In genomic region chr19:49017041-49017665, GRCh38 we compare ENCODE assay signal across 10 cellular contexts. TPM values are rescaled to one million over a fixed set of nuclear protein-coding genes. Genes with fewer than 3 reads are reported as not detected.
DNase-seq lines count a peak whose midpoint lies in the region; ATAC-seq, FAIRE-seq and TF ChIP-seq lines count a peak whose summit lies in the region.
"Had no signal": no experiment of that assay in that cellular context is flagged by ENCODE, and none has a peak within 500 bp of the region (broad histone marks: within the 10 kb centered on the region; RNA-seq: fewer than 3 reads in every experiment).

Gene LHB (minus strand): TSS chr19:49017091. CDS start chr19:49017081, 10 bp downstream.

- H3K36me3 ChIP-seq in keratinocyte (ENCODE audit: control insufficient read depth in 2 of 2, extremely low read depth in 1 of 2, insufficient read depth in 2 of 2, low read length in 2 of 2) = peaks cover 0 to 14% of the 10 kb centered on the region in 2 experiments
- peaks cover 27% of the 10 kb centered on the region for H3K36me3 ChIP-seq in suprapubic skin

- no peaks in the 10 kb centered on the region for H3K9me3 ChIP-seq in keratinocyte (ENCODE audit: control insufficient read depth, low read depth, low read length)
- H3K9me3 ChIP-seq in suprapubic skin = no peaks in the 10 kb centered on the region

- H3K27me3 ChIP-seq in keratinocyte (ENCODE audit: control insufficient read depth, extremely low read depth, insufficient read depth, low read length) (peaks cover 11% of the 10 kb centered on the region), suprapubic skin (peaks cover 6% of the 10 kb centered on the region)

- peaks cover 14% of the 10 kb centered on the region for H3K27me3 Mint-ChIP-seq in activated CD8-positive, alpha-beta memory T cell treated with anti-CD3 and anti-CD28 coated beads, Interleukin-2, amount 10 ng/mL, durations not matched to agents 7 days and 5 days
- peaks cover 10% of the 10 kb centered on the region for H3K27me3 Mint-ChIP-seq in activated T-helper 2 cell treated with anti-CD3 and anti-CD28 coated beads, Interferon-gamma antibody, Interleukin-2, Interleukin-4, amounts not matched to agents 10 μg/mL and 5 μg/mL and 100 μg/mL, durations not matched to agents 14 hours and 24 hours and 36 hours (ENCODE audit: low read depth)

- H3K9me3 Mint-ChIP-seq in activated CD8-positive, alpha-beta memory T cell treated with anti-CD3 and anti-CD28 coated beads, Interleukin-2, amount 10 ng/mL, durations not matched to agents 7 days and 5 days (ENCODE audit: low read depth) = no peaks in the 10 kb centered on the region
- no peaks in the 10 kb centered on the region for H3K9me3 Mint-ChIP-seq in activated T-helper 2 cell treated with anti-CD3 and anti-CD28 coated beads, Interferon-gamma antibody, Interleukin-2, Interleukin-4, amounts not matched to agents 10 μg/mL and 5 μg/mL and 100 μg/mL, durations not matched to agents 14 hours and 24 hours and 36 hours

- dilution Hi-C loops in keratinocyte (cut with MboI; ENCODE audit: extremely low pct_ligation_motif_present, low sequenced_read_pairs) = no loop called here

- H3K9ac ChIP-seq in keratinocyte (ENCODE audit: control insufficient read depth, extremely low read depth, insufficient read depth, low read length) = no peak within 1 kb of the TSS

- no peak for TF ChIP-seq EP300 in suprapubic skin (IDR thresholded peaks at IDR 0.05)

- intact Hi-C loops in activated T-helper 2 cell treated with anti-CD3 and anti-CD28 coated beads, Interferon-gamma antibody, Interleukin-2, Interleukin-4, amounts not matched to agents 10 μg/mL and 5 μg/mL and 100 μg/mL, durations not matched to agents 14 hours and 24 hours and 36 hours (cut with micrococcal nuclease) = no loop called here

- TF ChIP-seq CTCF in keratinocyte (optimal IDR thresholded peaks at IDR 0.05 in 1 of 3, IDR thresholded peaks at IDR 0.05 in 1 of 3, conservative IDR thresholded peaks at IDR 0.05 in 1 of 3; ENCODE audit: extremely low read depth in 1 of 3, insufficient read depth in 2 of 3, low read length in 3 of 3) (no peak), suprapubic skin (IDR thresholded peaks at IDR 0.05) (no peak)

- H3K27ac Mint-ChIP-seq in activated CD8-positive, alpha-beta memory T cell treated with anti-CD3 and anti-CD28 coated beads, Interleukin-2, amount 10 ng/mL, durations not matched to agents 7 days and 5 days = no peak within 1 kb of the TSS
- no peak within 1 kb of the TSS for H3K27ac Mint-ChIP-seq in activated T-helper 2 cell treated with anti-CD3 and anti-CD28 coated beads, Interferon-gamma antibody, Interleukin-2, Interleukin-4, amounts not matched to agents 10 μg/mL and 5 μg/mL and 100 μg/mL, durations not matched to agents 14 hours and 24 hours and 36 hours

- no peak for DNase-seq in activated CD8-positive, alpha-beta memory T cell treated with anti-CD3 and anti-CD28 coated beads, Interleukin-2, amount 10 ng/mL, durations not matched to agents 7 days and 5 days
- DNase-seq in activated CD8-positive, alpha-beta memory T cell treated with anti-CD3 and anti-CD28 coated beads for 24 hours = no peak
- no peak for DNase-seq in activated T-helper 2 cell treated with anti-CD3 and anti-CD28 coated beads, Interferon-gamma antibody, Interleukin-2, Interleukin-4, amounts not matched to agents 10 μg/mL and 5 μg/mL and 100 μg/mL, durations not matched to agents 14 hours and 24 hours and 36 hours (ENCODE audit: low spot score)
- DNase-seq in keratinocyte (ENCODE audit: low read depth, low spot score) (no peak), suprapubic skin (ENCODE audit: low spot score in 2 of 2) (no peak), NCI-H1417 (lab: John Stamatoyannopoulos, UW) (no peak), HuH-7.5 (ENCODE audit: low spot score) (no peak)

- FAIRE-seq in keratinocyte (lab: Jason Lieb, UNC) = no peak

- WGBS in suprapubic skin = 88% methylated on average over 5 of the region's 17 CpGs

- H3K4me3 ChIP-seq in keratinocyte (ENCODE audit: control insufficient read depth in 2 of 3, extremely low read depth in 1 of 3, insufficient read depth in 2 of 3, low read depth in 1 of 3, low read length in 3 of 3) (peak within 1 kb of the TSS; percentile 14 to 56 (median 35)), suprapubic skin (peak within 1 kb of the TSS; percentile 54)

- H3K4me1 ChIP-seq in keratinocyte (ENCODE audit: control insufficient read depth, extremely low read depth, insufficient read depth, low read length) (peaks cover 18% of the 10 kb centered on the region), suprapubic skin (peaks cover 27% of the 10 kb centered on the region)

- H3K27ac ChIP-seq in keratinocyte (ENCODE audit: control insufficient read depth, insufficient read depth, low read length) = no peak within 1 kb of the TSS
- no peak within 1 kb of the TSS for H3K27ac ChIP-seq in suprapubic skin
- H3K27ac ChIP-seq: epithelial cell of prostate had no signal

- no peaks in the 10 kb centered on the region for H3K9me1 ChIP-seq in keratinocyte (ENCODE audit: control insufficient read depth, extremely low read depth, insufficient read depth, low read length)

- H3K79me2 ChIP-seq in keratinocyte (ENCODE audit: control insufficient read depth, insufficient read depth, low read length) = no peaks in the 10 kb centered on the region

- H3K36me3 Mint-ChIP-seq in activated CD8-positive, alpha-beta memory T cell treated with anti-CD3 and anti-CD28 coated beads, Interleukin-2, amount 10 ng/mL, durations not matched to agents 7 days and 5 days = peaks cover 6% of the 10 kb centered on the region
- peaks cover 21% of the 10 kb centered on the region for H3K36me3 Mint-ChIP-seq in activated T-helper 2 cell treated with anti-CD3 and anti-CD28 coated beads, Interferon-gamma antibody, Interleukin-2, Interleukin-4, amounts not matched to agents 10 μg/mL and 5 μg/mL and 100 μg/mL, durations not matched to agents 14 hours and 24 hours and 36 hours (ENCODE audit: low read depth)

- H3K4me2 ChIP-seq in keratinocyte (ENCODE audit: control insufficient read depth, extremely low read depth, insufficient read depth, low read depth, low read length) = peak within 1 kb of the TSS; percentile 81

- no peak within 1 kb of the TSS for H2AFZ ChIP-seq in keratinocyte (ENCODE audit: control insufficient read depth, low read length)

- peaks cover 34% of the 10 kb centered on the region for H3K4me1 Mint-ChIP-seq in activated CD8-positive, alpha-beta memory T cell treated with anti-CD3 and anti-CD28 coated beads, Interleukin-2, amount 10 ng/mL, durations not matched to agents 7 days and 5 days
- H3K4me1 Mint-ChIP-seq in activated T-helper 2 cell treated with anti-CD3 and anti-CD28 coated beads, Interferon-gamma antibody, Interleukin-2, Interleukin-4, amounts not matched to agents 10 μg/mL and 5 μg/mL and 100 μg/mL, durations not matched to agents 14 hours and 24 hours and 36 hours (ENCODE audit: low read depth) = peaks cover 20% of the 10 kb centered on the region

- H4K20me1 ChIP-seq in keratinocyte (ENCODE audit: control insufficient read depth, extremely low read depth, insufficient read depth, low read length) = no peaks in the 10 kb centered on the region

- CTCF ChIA-PET in activated CD8-positive, alpha-beta memory T cell treated with anti-CD3 and anti-CD28 coated beads, Interleukin-2, amount 10 ng/mL, durations not matched to agents 7 days and 5 days (lab: Charles Lee) = interaction anchor here (0.7 to 5.6 kb wide), 7 partner anchors 8 to 51 kb away, joined by 3 to 47 read pairs (median 4); partner anchors contain the start of genes GYS1 and RUVBL2

- peak within 1 kb of the TSS; percentile 65 for H3K4me3 Mint-ChIP-seq in activated CD8-positive, alpha-beta memory T cell treated with anti-CD3 and anti-CD28 coated beads, Interleukin-2, amount 10 ng/mL, durations not matched to agents 7 days and 5 days
- peak within 1 kb of the TSS; percentile 21 for H3K4me3 Mint-ChIP-seq in activated T-helper 2 cell treated with anti-CD3 and anti-CD28 coated beads, Interferon-gamma antibody, Interleukin-2, Interleukin-4, amounts not matched to agents 10 μg/mL and 5 μg/mL and 100 μg/mL, durations not matched to agents 14 hours and 24 hours and 36 hours (ENCODE audit: low read depth)

- ATAC-seq in activated CD8-positive, alpha-beta memory T cell treated with anti-CD3 and anti-CD28 coated beads, Interleukin-2, amount 10 ng/mL, durations not matched to agents 7 days and 5 days = no peak
- ATAC-seq in GM21381 (IDR thresholded peaks at IDR 0.05; ENCODE audit: unreplicated experiment) = no peak

- TF ChIP-seq POLR2A in suprapubic skin (IDR thresholded peaks at IDR 0.05) = no peak

RNA-seq across cellular contexts. Expression of gene LHB, which starts in this region (rescaled TPM):
- not detected for total RNA-seq in activated CD8-positive, alpha-beta memory T cell treated with anti-CD3 and anti-CD28 coated beads, Interleukin-2, amount 10 ng/mL, durations not matched to agents 7 days and 5 days
- total RNA-seq in activated T-helper 2 cell treated with anti-CD3 and anti-CD28 coated beads, Interferon-gamma antibody, Interleukin-2, Interleukin-4, amounts not matched to agents 10 μg/mL and 5 μg/mL and 100 μg/mL, durations not matched to agents 14 hours and 24 hours and 36 hours = 0.41 TPM in 1 of 2 replicates, not detected in the other
- 0.33 to 0.44 TPM in 2 of 3 replicates, not detected in the other for polyA plus RNA-seq in keratinocyte
- not detected for polyA plus RNA-seq in keratinocyte (2011; ENCODE audit: low read depth)
- not detected in 2 replicates for polyA plus RNA-seq in keratinocyte (2011; cell fraction: cytosol; rRNA removed)
- 0.96 and 2.1 TPM in 2 replicates for polyA plus RNA-seq in keratinocyte (2011; cell fraction: nucleus; rRNA removed)
- 0.37 and 0.73 TPM in 2 replicates for polyA plus RNA-seq in keratinocyte (2012; ENCODE audit: low replicate concordance)
- polyA minus RNA-seq in keratinocyte = not detected in 3 replicates
- not detected for polyA minus RNA-seq in keratinocyte (2011; cell fraction: cytosol; rRNA and poly(A)+ RNA removed)
- not detected in 2 replicates for polyA minus RNA-seq in keratinocyte (2011; cell fraction: nucleus; rRNA and poly(A)+ RNA removed)
- not detected for total RNA-seq in suprapubic skin
- total RNA-seq: RPMI7951 had no signal
